Comparison of ENCODE assay signal across 8 cellular contexts in the genomic region with DNA sequence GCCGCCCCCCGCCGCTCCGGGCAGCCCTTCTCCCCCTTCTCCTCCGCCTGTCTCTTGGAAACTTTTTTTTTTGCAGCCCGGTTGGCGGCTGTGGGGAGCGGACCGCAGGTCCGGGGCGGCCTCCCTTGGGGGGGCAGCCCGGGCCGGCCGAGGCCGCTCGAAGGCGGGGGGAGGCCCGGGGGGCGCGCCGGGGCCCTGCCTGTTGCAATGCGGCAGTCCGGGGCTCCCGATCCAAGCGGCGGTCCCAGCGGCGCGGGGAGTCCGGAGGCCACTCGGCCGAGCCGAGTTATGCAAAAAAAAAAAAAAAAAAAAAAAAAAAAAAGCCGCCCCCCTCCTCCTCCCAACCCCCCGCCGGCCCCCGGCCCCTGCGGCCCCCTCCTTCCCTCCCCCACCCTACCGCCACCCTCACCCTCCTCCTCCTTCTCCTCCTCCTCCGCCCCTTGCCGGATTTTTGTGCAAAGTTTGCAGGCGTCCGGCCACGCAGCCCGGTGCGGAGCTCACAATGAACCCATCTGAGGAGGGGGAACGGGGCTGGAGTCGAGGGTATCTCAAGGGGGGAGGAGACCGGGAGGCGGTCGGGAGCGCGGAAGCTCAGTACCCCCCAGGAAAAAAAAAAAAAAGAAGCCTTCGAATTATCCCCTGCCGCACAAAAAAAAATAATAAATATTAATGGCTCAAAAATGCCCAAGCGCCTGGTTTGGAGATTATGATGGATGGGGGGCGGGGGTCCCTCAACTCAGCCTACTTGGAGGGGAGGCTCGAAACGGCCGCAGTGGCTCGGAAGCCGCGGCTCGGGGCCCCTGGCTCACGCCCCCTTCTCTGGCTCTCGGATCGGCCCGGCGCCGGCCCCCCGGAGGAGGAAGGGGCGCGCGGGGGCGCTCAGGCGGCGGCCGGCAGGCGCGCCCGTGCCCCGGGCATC. TPM values are rescaled to one million over a fixed set of nuclear protein-coding genes. Genes with fewer than 3 reads are reported as not detected.
DNase-seq lines count a peak whose midpoint lies in the region; ATAC-seq and TF ChIP-seq lines count a peak whose summit lies in the region.

A gene (minus strand): TSS at position 291 of the 919 bp plus-strand sequence. CDS start 338 bp downstream, outside the sequence.

- no peaks in the 10 kb centered on the region for H3K36me3 ChIP-seq in DOHH2 (ENCODE audit: control insufficient read depth, low read length)
- no peaks in the 10 kb centered on the region for H3K36me3 ChIP-seq in effector memory CD4-positive, alpha-beta T cell (ENCODE audit: control insufficient read depth, insufficient read depth, low read length)

- H3K9me2 ChIP-seq in DOHH2 (replicated peaks; ENCODE audit: control insufficient read depth, low read length), result no peaks in the 10 kb centered on the region

- peaks cover 13% of the 10 kb centered on the region; the same call in 1 of the 2 replicates for H3K4me1 ChIP-seq in DOHH2 (ENCODE audit: control insufficient read depth, low read length)
- H3K4me1 ChIP-seq in effector memory CD4-positive, alpha-beta T cell (ENCODE audit: control insufficient read depth, insufficient read depth, low read length, poor library complexity, severe bottlenecking), result peaks cover 20% of the 10 kb centered on the region

- H3K27me3 Mint-ChIP-seq in naive B cell, result peaks cover 7 to 31% (median 10%) of the 10 kb centered on the region in 3 donors

- peak within 1 kb of the TSS; percentile 78 for H3K4me3 ChIP-seq in DOHH2 (ENCODE audit: low read length)
- peak within 1 kb of the TSS; percentile 64 for H3K4me3 ChIP-seq in effector memory CD4-positive, alpha-beta T cell (ENCODE audit: insufficient read depth, low read depth, low read length, poor library complexity, severe bottlenecking)

- no peak for TF ChIP-seq POLR2A in GM18505 (IDR thresholded peaks at IDR 0.05; ENCODE audit: borderline replicate concordance, extremely low read depth, insufficient read depth, insufficient read length)

- H3K4me2 ChIP-seq in DOHH2 (ENCODE audit: low read length), result peak within 1 kb of the TSS; percentile 87

- H4K20me1 ChIP-seq in DOHH2 (ENCODE audit: control insufficient read depth, insufficient read depth, low read depth, low read length), result no peaks in the 10 kb centered on the region

- no peak within 1 kb of the TSS for H3K27ac ChIP-seq in DOHH2 (ENCODE audit: low read depth, low read length)
- H3K27ac ChIP-seq in effector memory CD4-positive, alpha-beta T cell (ENCODE audit: insufficient read depth, low read length, poor library complexity, severe bottlenecking), result no peak within 1 kb of the TSS

- H3K9me3 ChIP-seq in DOHH2 (ENCODE audit: control insufficient read depth, insufficient read depth, low read length), result no peaks in the 10 kb centered on the region
- H3K9me3 ChIP-seq in effector memory CD4-positive, alpha-beta T cell (ENCODE audit: control insufficient read depth, low read length), result no peaks in the 10 kb centered on the region

- no peaks in the 10 kb centered on the region for H3F3A ChIP-seq in DOHH2 (ENCODE audit: control insufficient read depth, insufficient read depth)

- H3K27me3 ChIP-seq in DOHH2 (ENCODE audit: control insufficient read depth, low read length), result peaks cover 73% of the 10 kb centered on the region
- H3K27me3 ChIP-seq in effector memory CD4-positive, alpha-beta T cell (replicated peaks; ENCODE audit: control insufficient read depth, insufficient read depth, low read length, poor library complexity, severe bottlenecking), result peaks cover 16% of the 10 kb centered on the region

- no peaks in the 10 kb centered on the region for H3K36me3 Mint-ChIP-seq in naive B cell

- ATAC-seq in naive B cell (ENCODE audit: low read depth in 2 of 2) (peak in 1 of 2 donors; percentile 3), GM18505 (IDR thresholded peaks at IDR 0.05; ENCODE audit: unreplicated experiment) (no peak), GM19395 (IDR thresholded peaks at IDR 0.05; ENCODE audit: unreplicated experiment) (no peak)

- no peaks in the 10 kb centered on the region for H3K79me2 ChIP-seq in DOHH2 (ENCODE audit: control insufficient read depth, low read length)

- peaks cover 15 to 17% (median 17%) of the 10 kb centered on the region in 3 donors for H3K4me1 Mint-ChIP-seq in naive B cell

- TF ChIP-seq CTCF in DOHH2 (IDR thresholded peaks at IDR 0.05; ENCODE audit: low read depth, low read length, poor library complexity, severe bottlenecking), result no peak

- peak within 1 kb of the TSS in 1 of 6 donors; percentile 47 for H3K27ac Mint-ChIP-seq in naive B cell

- no peaks in the 10 kb centered on the region for H3K9me3 Mint-ChIP-seq in naive B cell

- peak within 1 kb of the TSS; percentile 70 to 91 (median 85) for H3K4me3 Mint-ChIP-seq in naive B cell

- DNase-seq in NCI-H2171 (lab: John Stamatoyannopoulos, UW) (peak; percentile 46), naive B cell (no peak)
- DNase-seq in effector memory CD4-positive, alpha-beta T cell, result no peak
- DNase-seq in activated CD4-positive, CD25-positive, alpha-beta regulatory T cell (lab: John Stamatoyannopoulos, UW), result no peak
- DNase-seq in stimulated activated naive CD4-positive, alpha-beta T cell (lab: John Stamatoyannopoulos, UW), result no peak

RNA-seq across cellular contexts. Expression of the gene that starts here (rescaled TPM):
- not detected for polyA plus RNA-seq in naive B cell (ENCODE audit: low read depth in 6 of 6)
